In the genomic region with DNA sequence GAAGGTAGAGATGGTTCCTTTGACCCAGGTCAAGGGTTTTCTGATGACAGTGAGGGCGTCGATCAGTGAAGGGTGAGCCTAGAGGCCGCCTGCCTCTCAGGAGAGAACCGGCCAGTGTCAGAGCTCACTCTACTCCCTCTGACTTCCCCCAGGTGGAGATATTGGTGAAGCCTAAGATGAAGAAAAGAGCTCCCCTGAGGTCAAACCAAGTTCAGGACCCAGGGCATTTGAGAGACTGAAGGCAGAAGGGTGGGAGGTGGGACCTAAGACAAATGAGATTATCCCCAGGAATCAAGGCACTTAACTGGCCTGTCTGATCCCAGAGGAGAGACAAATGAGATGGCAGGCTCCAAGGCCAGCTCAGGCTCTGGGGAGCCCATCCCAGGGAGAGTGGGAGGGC, we compare ENCODE assay signal across 26 cellular contexts.
"Had no signal": no experiment of that assay in that cellular context is flagged by ENCODE, and none has a peak within 500 bp of the region (broad histone marks: within the 10 kb centered on the region; RNA-seq: fewer than 3 reads in every experiment).

No MANE protein-coding gene starts in this region.

- H3K4me3 ChIP-seq: gastrocnemius medialis, hepatocyte, testis, transverse colon had no signal

- ATAC-seq: activated CD8-positive, alpha-beta memory T cell treated with anti-CD3 and anti-CD28 coated beads, Interleukin-2, amount 10 ng/mL, durations not matched to agents 7 days and 5 days; activated CD8-positive, alpha-beta T cell treated with anti-CD3 and anti-CD28 coated beads for 36 hours; gastrocnemius medialis; left colon; naive thymus-derived CD4-positive, alpha-beta T cell; right cardiac atrium; stimulated activated naive CD8-positive, alpha-beta T cell treated with anti-CD3 and anti-CD28 coated beads, Interleukin-15, Interleukin-2, amounts not matched to agents 100 U/mL and 50 U/mL, for 24 hours had no signal

- DNase-seq: activated CD4-positive, alpha-beta T cell treated with anti-CD3 and anti-CD28 coated beads, Interleukin-2, amount 10 ng/mL, durations not matched to agents 24 days and 14 days; activated CD4-positive, CD25-positive, alpha-beta regulatory T cell treated with anti-CD3 and anti-CD28 coated beads, Interleukin-2, amount 50 U/mL, for 72 hours; activated CD8-positive, alpha-beta memory T cell treated with anti-CD3 and anti-CD28 coated beads, Interleukin-2, amount 10 ng/mL, durations not matched to agents 7 days and 5 days; activated CD8-positive, alpha-beta T cell treated with anti-CD3 and anti-CD28 coated beads for 36 hours; activated T-cell treated with anti-CD3 and anti-CD28 coated beads, Interleukin-2, amount 50 U/mL, for 48 hours; anterior cingulate cortex; effector CD4-positive, alpha-beta T cell; gastrocnemius medialis; immature natural killer cell; kidney; left colon; mammary epithelial cell; naive thymus-derived CD4-positive, alpha-beta T cell; stimulated activated CD4-positive, alpha-beta T cell treated with anti-CD3 and anti-CD28 coated beads, Interleukin-2, amount 100 ng/mL, for 48 hours; stimulated activated naive CD8-positive, alpha-beta T cell treated with anti-CD3 and anti-CD28 coated beads, Interleukin-15, Interleukin-2, amounts not matched to agents 100 U/mL and 50 U/mL, for 24 hours; SW 1271; T-helper 9 cell; testis; transverse colon had no signal

- H2AFZ ChIP-seq: hepatocyte had no signal

- H3K9me3 ChIP-seq: gastrocnemius medialis, testis, transverse colon had no signal

- H3K27me3 ChIP-seq: gastrocnemius medialis, hepatocyte, testis, transverse colon had no signal

- H3K36me3 ChIP-seq: gastrocnemius medialis, transverse colon had no signal

- FAIRE-seq: bronchial epithelial cell, endometrium, kidney, TTC549 had no signal

- H3K4me2 ChIP-seq: hepatocyte had no signal

- H3K27ac ChIP-seq: epithelial cell of prostate, gastrocnemius medialis, hepatocyte, testis, transverse colon, VCaP had no signal
